Comparison of ENCODE assay signal across 1 cellular context in the genomic region with DNA sequence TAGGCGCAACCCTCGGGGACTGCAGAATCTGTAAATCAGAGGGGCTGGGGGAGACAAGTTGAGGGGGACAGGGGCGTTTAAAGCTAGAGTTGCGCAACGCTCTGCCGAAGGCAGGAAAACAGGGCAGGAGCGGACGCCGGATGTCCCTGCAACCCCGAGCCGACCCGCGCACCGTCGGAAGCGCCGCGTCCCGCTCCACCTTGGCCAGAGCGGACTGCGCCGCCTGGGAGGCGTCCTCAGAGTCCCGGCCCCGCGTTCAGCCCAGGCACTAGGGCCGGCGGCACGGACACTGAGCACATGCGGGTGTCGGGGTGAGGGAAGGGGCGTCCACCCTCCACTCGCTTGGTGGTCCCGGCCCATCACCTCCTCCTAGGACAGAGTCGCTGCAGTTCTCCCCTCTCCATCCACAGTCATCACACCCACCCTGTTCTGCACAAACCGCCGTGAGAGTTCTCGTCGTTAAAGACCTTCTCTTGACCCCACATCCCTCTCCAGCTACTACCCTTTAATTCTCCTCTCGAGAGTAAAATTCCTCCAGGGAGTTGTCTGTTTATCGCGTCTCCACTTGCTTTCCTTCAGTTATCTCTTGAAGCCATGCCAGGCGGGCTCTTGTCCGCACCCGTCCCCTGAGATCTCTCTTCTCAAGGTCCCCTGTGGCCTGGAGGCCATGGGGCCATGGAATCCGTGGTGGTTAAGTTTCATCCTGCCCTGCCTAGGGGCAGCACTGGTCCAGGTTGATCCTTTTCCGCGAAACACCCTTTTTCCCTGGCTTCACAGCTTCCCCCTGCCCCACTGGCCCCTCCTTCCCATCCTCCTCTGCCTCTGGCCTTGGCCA.
TF ChIP-seq lines count a peak whose summit lies in the region.

No MANE protein-coding gene starts in this region.

TF ChIP-seq in HepG2, 621 proteins besides CTCF, POLR2A, EP300 and RAD21 (continues in another document):
- TF ChIP-seq ZMYM2 (CRISPR knock-in tag; IDR thresholded peaks at IDR 0.05) (peak; percentile 38), KDM3A (CRISPR knock-in tag; IDR thresholded peaks at IDR 0.05; ENCODE audit: low read depth) (peak; percentile 37; the same call in 1 of the 2 replicates), HOXD1 (CRISPR knock-in tag; IDR thresholded peaks at IDR 0.05) (0 out of 2 replicates have a peak, but pooled peaks have one; percentile 7), ZNF776 (CRISPR knock-in tag; IDR thresholded peaks at IDR 0.05) (0 out of 2 replicates have a peak, but pooled peaks have one; percentile 55), ZNF501 (CRISPR knock-in tag; IDR thresholded peaks at IDR 0.05) (peak; percentile 8; the same call in 1 of the 2 replicates), ZNF724P (CRISPR knock-in tag; IDR thresholded peaks at IDR 0.05; ENCODE audit: borderline replicate concordance) (no peak), ZNF230 (CRISPR knock-in tag; IDR thresholded peaks at IDR 0.05) (0 out of 2 replicates have a peak, but pooled peaks have one; percentile 7), JARID2 (CRISPR knock-in tag; IDR thresholded peaks at IDR 0.05; ENCODE audit: insufficient replicate concordance) (peak; percentile 10), CEBPG (CRISPR knock-in tag; IDR thresholded peaks at IDR 0.05) (peak; percentile 84), ZNF605 (CRISPR knock-in tag; IDR thresholded peaks at IDR 0.05) (peak; percentile 73), ZNF709 (CRISPR knock-in tag; IDR thresholded peaks at IDR 0.05) (0 out of 2 replicates have a peak, but pooled peaks have one; percentile 8), LCORL (IDR thresholded peaks at IDR 0.05) (no peak), LCORL (CRISPR knock-in tag; IDR thresholded peaks at IDR 0.05) (peak; percentile 11; the same call in 1 of the 2 replicates), ETV5 (CRISPR knock-in tag; IDR thresholded peaks at IDR 0.05; ENCODE audit: borderline replicate concordance) (peak; percentile 46; the same call in 1 of the 2 replicates), PHB2 (IDR thresholded peaks at IDR 0.05; ENCODE audit: partially characterized antibody) (no peak), CEBPB (IDR thresholded peaks at IDR 0.05; ENCODE audit: borderline replicate concordance, low read depth, low read length) (peak; percentile 94), ZNF768 (CRISPR knock-in tag; IDR thresholded peaks at IDR 0.05) (0 out of 2 replicates have a peak, but pooled peaks have one; percentile 25)
- TF ChIP-seq, protein P1, sequence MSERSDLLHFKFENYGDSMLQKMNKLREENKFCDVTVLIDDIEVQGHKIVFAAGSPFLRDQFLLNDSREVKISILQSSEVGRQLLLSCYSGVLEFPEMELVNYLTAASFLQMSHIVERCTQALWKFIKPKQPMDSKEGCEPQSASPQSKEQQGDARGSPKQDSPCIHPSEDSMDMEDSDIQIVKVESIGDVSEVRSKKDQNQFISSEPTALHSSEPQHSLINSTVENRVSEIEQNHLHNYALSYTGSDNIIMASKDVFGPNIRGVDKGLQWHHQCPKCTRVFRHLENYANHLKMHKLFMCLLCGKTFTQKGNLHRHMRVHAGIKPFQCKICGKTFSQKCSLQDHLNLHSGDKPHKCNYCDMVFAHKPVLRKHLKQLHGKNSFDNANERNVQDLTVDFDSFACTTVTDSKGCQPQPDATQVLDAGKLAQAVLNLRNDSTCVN (CRISPR knock-in tag; IDR thresholded peaks at IDR 0.05; ENCODE audit: borderline replicate concordance) = no peak
- TF ChIP-seq, protein P2, sequence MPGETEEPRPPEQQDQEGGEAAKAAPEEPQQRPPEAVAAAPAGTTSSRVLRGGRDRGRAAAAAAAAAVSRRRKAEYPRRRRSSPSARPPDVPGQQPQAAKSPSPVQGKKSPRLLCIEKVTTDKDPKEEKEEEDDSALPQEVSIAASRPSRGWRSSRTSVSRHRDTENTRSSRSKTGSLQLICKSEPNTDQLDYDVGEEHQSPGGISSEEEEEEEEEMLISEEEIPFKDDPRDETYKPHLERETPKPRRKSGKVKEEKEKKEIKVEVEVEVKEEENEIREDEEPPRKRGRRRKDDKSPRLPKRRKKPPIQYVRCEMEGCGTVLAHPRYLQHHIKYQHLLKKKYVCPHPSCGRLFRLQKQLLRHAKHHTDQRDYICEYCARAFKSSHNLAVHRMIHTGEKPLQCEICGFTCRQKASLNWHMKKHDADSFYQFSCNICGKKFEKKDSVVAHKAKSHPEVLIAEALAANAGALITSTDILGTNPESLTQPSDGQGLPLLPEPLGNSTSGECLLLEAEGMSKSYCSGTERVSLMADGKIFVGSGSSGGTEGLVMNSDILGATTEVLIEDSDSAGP (CRISPR knock-in tag; IDR thresholded peaks at IDR 0.05; ENCODE audit: borderline replicate concordance) = peak; percentile 62; the same call in 1 of the 2 replicates
- TF ChIP-seq, protein P3, sequence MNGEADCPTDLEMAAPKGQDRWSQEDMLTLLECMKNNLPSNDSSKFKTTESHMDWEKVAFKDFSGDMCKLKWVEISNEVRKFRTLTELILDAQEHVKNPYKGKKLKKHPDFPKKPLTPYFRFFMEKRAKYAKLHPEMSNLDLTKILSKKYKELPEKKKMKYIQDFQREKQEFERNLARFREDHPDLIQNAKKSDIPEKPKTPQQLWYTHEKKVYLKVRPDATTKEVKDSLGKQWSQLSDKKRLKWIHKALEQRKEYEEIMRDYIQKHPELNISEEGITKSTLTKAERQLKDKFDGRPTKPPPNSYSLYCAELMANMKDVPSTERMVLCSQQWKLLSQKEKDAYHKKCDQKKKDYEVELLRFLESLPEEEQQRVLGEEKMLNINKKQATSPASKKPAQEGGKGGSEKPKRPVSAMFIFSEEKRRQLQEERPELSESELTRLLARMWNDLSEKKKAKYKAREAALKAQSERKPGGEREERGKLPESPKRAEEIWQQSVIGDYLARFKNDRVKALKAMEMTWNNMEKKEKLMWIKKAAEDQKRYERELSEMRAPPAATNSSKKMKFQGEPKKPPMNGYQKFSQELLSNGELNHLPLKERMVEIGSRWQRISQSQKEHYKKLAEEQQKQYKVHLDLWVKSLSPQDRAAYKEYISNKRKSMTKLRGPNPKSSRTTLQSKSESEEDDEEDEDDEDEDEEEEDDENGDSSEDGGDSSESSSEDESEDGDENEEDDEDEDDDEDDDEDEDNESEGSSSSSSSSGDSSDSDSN (CRISPR knock-in tag; IDR thresholded peaks at IDR 0.05) = peak; percentile 68
- TF ChIP-seq, protein P4, sequence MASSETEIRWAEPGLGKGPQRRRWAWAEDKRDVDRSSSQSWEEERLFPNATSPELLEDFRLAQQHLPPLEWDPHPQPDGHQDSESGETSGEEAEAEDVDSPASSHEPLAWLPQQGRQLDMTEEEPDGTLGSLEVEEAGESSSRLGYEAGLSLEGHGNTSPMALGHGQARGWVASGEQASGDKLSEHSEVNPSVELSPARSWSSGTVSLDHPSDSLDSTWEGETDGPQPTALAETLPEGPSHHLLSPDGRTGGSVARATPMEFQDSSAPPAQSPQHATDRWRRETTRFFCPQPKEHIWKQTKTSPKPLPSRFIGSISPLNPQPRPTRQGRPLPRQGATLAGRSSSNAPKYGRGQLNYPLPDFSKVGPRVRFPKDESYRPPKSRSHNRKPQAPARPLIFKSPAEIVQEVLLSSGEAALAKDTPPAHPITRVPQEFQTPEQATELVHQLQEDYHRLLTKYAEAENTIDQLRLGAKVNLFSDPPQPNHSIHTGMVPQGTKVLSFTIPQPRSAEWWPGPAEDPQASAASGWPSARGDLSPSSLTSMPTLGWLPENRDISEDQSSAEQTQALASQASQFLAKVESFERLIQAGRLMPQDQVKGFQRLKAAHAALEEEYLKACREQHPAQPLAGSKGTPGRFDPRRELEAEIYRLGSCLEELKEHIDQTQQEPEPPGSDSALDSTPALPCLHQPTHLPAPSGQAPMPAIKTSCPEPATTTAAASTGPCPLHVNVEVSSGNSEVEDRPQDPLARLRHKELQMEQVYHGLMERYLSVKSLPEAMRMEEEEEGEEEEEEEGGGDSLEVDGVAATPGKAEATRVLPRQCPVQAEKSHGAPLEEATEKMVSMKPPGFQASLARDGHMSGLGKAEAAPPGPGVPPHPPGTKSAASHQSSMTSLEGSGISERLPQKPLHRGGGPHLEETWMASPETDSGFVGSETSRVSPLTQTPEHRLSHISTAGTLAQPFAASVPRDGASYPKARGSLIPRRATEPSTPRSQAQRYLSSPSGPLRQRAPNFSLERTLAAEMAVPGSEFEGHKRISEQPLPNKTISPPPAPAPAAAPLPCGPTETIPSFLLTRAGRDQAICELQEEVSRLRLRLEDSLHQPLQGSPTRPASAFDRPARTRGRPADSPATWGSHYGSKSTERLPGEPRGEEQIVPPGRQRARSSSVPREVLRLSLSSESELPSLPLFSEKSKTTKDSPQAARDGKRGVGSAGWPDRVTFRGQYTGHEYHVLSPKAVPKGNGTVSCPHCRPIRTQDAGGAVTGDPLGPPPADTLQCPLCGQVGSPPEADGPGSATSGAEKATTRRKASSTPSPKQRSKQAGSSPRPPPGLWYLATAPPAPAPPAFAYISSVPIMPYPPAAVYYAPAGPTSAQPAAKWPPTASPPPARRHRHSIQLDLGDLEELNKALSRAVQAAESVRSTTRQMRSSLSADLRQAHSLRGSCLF (CRISPR knock-in tag; IDR thresholded peaks at IDR 0.05; ENCODE audit: borderline replicate concordance) = no peak
- TF ChIP-seq, protein P5, sequence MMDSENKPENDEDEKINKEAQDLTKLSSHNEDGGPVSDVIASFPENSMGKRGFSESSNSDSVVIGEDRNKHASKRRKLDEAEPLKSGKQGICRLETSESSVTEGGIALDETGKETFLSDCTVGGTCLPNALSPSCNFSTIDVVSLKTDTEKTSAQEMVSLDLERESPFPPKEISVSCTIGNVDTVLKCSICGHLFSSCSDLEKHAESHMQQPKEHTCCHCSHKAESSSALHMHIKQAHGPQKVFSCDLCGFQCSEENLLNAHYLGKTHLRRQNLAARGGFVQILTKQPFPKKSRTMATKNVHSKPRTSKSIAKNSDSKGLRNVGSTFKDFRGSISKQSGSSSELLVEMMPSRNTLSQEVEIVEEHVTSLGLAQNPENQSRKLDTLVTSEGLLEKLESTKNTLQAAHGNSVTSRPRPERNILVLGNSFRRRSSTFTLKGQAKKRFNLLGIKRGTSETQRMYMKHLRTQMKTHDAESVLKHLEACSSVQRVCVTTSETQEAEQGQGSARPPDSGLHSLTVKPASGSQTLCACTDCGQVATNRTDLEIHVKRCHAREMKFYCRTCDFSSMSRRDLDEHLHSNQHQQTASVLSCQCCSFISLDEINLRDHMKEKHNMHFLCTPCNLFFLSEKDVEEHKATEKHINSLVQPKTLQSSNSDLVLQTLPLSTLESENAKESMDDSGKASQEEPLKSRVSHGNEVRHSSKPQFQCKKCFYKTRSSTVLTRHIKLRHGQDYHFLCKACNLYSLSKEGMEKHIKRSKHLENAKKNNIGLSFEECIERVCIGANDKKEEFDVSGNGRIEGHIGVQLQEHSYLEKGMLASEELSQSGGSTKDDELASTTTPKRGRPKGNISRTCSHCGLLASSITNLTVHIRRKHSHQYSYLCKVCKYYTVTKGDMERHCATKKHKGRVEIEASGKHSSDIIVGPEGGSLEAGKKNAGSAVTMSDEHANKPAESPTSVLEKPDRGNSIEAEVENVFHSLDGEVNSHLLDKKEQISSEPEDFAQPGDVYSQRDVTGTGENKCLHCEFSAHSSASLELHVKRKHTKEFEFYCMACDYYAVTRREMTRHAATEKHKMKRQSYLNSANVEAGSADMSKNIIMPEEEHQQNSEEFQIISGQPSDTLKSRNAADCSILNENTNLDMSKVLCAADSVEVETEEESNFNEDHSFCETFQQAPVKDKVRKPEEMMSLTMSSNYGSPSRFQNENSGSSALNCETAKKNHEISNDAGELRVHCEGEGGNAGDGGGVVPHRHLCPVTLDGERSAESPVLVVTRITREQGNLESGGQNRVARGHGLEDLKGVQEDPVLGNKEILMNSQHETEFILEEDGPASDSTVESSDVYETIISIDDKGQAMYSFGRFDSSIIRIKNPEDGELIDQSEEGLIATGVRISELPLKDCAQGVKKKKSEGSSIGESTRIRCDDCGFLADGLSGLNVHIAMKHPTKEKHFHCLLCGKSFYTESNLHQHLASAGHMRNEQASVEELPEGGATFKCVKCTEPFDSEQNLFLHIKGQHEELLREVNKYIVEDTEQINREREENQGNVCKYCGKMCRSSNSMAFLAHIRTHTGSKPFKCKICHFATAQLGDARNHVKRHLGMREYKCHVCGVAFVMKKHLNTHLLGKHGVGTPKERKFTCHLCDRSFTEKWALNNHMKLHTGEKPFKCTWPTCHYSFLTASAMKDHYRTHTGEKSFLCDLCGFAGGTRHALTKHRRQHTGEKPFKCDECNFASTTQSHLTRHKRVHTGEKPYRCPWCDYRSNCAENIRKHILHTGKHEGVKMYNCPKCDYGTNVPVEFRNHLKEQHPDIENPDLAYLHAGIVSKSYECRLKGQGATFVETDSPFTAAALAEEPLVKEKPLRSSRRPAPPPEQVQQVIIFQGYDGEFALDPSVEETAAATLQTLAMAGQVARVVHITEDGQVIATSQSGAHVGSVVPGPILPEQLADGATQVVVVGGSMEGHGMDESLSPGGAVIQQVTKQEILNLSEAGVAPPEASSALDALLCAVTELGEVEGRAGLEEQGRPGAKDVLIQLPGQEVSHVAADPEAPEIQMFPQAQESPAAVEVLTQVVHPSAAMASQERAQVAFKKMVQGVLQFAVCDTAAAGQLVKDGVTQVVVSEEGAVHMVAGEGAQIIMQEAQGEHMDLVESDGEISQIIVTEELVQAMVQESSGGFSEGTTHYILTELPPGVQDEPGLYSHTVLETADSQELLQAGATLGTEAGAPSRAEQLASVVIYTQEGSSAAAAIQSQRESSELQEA (CRISPR knock-in tag; IDR thresholded peaks at IDR 0.05; ENCODE audit: not compliant biosample characterization) = peak; percentile 40
- TF ChIP-seq, protein P6, sequence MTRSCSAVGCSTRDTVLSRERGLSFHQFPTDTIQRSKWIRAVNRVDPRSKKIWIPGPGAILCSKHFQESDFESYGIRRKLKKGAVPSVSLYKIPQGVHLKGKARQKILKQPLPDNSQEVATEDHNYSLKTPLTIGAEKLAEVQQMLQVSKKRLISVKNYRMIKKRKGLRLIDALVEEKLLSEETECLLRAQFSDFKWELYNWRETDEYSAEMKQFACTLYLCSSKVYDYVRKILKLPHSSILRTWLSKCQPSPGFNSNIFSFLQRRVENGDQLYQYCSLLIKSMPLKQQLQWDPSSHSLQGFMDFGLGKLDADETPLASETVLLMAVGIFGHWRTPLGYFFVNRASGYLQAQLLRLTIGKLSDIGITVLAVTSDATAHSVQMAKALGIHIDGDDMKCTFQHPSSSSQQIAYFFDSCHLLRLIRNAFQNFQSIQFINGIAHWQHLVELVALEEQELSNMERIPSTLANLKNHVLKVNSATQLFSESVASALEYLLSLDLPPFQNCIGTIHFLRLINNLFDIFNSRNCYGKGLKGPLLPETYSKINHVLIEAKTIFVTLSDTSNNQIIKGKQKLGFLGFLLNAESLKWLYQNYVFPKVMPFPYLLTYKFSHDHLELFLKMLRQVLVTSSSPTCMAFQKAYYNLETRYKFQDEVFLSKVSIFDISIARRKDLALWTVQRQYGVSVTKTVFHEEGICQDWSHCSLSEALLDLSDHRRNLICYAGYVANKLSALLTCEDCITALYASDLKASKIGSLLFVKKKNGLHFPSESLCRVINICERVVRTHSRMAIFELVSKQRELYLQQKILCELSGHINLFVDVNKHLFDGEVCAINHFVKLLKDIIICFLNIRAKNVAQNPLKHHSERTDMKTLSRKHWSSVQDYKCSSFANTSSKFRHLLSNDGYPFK (CRISPR knock-in tag; IDR thresholded peaks at IDR 0.05; ENCODE audit: borderline replicate concordance) = peak; percentile 35; the same call in 1 of the 2 replicates
